In genomic region chr21:42133131-42133530, GRCh38 we compare ENCODE assay signal across 26 cellular contexts.
"Had no signal": no experiment of that assay in that cellular context is flagged by ENCODE, and none has a peak within 500 bp of the region (broad histone marks: within the 10 kb centered on the region; RNA-seq: fewer than 3 reads in every experiment).

No MANE protein-coding gene starts in this region.

- H3K36me3 ChIP-seq: colonic mucosa, esophagus muscularis mucosa, esophagus squamous epithelium, gastrocnemius medialis, gastroesophageal sphincter, heart left ventricle, heart right ventricle had no signal

- H3K27me3 ChIP-seq: colonic mucosa, dorsolateral prefrontal cortex, gastrocnemius medialis had no signal

- H3K4me3 ChIP-seq: colonic mucosa, coronary artery, dorsolateral prefrontal cortex, esophagus muscularis mucosa, esophagus squamous epithelium, gastrocnemius medialis, gastroesophageal sphincter, heart left ventricle, heart right ventricle had no signal

- DNase-seq: colonic mucosa; cortex of kidney; dermis blood vessel endothelial cell; dorsolateral prefrontal cortex; effector CD4-positive, alpha-beta T cell; effector CD8-positive, alpha-beta T cell; effector memory CD4-positive, alpha-beta T cell; effector memory CD8-positive, alpha-beta T cell; endodermal cell; erythroblast; esophagus squamous epithelium; foreskin keratinocyte; foreskin melanocyte; gastrocnemius medialis; glutamatergic neuron; head of caudate nucleus; heart right ventricle had no signal

- H3K9me3 ChIP-seq: colonic mucosa, esophagus muscularis mucosa, esophagus squamous epithelium, gastrocnemius medialis, gastroesophageal sphincter, heart left ventricle, heart right ventricle had no signal

- FAIRE-seq: colon, endometrium, endothelial cell of umbilical vein, frontal cortex had no signal

- H3K27ac ChIP-seq: colonic mucosa, coronary artery, dorsolateral prefrontal cortex, epithelial cell of prostate, esophagus muscularis mucosa, esophagus squamous epithelium, foreskin keratinocyte, gastrocnemius medialis, gastroesophageal sphincter, heart left ventricle, heart right ventricle had no signal

- H3K4me1 ChIP-seq: colonic mucosa, esophagus muscularis mucosa, esophagus squamous epithelium, foreskin keratinocyte, gastrocnemius medialis, gastroesophageal sphincter, heart right ventricle had no signal
